Comparison of ENCODE assay signal across 1 cellular context in genomic region chr9:86754581-86754980, GRCh38.
TF ChIP-seq lines count a peak whose summit lies in the region.

No MANE protein-coding gene starts in this region.

TF ChIP-seq in GM23338, 12 proteins besides CTCF, POLR2A, EP300 and RAD21 (continued from another document):
- TF ChIP-seq, protein P1, sequence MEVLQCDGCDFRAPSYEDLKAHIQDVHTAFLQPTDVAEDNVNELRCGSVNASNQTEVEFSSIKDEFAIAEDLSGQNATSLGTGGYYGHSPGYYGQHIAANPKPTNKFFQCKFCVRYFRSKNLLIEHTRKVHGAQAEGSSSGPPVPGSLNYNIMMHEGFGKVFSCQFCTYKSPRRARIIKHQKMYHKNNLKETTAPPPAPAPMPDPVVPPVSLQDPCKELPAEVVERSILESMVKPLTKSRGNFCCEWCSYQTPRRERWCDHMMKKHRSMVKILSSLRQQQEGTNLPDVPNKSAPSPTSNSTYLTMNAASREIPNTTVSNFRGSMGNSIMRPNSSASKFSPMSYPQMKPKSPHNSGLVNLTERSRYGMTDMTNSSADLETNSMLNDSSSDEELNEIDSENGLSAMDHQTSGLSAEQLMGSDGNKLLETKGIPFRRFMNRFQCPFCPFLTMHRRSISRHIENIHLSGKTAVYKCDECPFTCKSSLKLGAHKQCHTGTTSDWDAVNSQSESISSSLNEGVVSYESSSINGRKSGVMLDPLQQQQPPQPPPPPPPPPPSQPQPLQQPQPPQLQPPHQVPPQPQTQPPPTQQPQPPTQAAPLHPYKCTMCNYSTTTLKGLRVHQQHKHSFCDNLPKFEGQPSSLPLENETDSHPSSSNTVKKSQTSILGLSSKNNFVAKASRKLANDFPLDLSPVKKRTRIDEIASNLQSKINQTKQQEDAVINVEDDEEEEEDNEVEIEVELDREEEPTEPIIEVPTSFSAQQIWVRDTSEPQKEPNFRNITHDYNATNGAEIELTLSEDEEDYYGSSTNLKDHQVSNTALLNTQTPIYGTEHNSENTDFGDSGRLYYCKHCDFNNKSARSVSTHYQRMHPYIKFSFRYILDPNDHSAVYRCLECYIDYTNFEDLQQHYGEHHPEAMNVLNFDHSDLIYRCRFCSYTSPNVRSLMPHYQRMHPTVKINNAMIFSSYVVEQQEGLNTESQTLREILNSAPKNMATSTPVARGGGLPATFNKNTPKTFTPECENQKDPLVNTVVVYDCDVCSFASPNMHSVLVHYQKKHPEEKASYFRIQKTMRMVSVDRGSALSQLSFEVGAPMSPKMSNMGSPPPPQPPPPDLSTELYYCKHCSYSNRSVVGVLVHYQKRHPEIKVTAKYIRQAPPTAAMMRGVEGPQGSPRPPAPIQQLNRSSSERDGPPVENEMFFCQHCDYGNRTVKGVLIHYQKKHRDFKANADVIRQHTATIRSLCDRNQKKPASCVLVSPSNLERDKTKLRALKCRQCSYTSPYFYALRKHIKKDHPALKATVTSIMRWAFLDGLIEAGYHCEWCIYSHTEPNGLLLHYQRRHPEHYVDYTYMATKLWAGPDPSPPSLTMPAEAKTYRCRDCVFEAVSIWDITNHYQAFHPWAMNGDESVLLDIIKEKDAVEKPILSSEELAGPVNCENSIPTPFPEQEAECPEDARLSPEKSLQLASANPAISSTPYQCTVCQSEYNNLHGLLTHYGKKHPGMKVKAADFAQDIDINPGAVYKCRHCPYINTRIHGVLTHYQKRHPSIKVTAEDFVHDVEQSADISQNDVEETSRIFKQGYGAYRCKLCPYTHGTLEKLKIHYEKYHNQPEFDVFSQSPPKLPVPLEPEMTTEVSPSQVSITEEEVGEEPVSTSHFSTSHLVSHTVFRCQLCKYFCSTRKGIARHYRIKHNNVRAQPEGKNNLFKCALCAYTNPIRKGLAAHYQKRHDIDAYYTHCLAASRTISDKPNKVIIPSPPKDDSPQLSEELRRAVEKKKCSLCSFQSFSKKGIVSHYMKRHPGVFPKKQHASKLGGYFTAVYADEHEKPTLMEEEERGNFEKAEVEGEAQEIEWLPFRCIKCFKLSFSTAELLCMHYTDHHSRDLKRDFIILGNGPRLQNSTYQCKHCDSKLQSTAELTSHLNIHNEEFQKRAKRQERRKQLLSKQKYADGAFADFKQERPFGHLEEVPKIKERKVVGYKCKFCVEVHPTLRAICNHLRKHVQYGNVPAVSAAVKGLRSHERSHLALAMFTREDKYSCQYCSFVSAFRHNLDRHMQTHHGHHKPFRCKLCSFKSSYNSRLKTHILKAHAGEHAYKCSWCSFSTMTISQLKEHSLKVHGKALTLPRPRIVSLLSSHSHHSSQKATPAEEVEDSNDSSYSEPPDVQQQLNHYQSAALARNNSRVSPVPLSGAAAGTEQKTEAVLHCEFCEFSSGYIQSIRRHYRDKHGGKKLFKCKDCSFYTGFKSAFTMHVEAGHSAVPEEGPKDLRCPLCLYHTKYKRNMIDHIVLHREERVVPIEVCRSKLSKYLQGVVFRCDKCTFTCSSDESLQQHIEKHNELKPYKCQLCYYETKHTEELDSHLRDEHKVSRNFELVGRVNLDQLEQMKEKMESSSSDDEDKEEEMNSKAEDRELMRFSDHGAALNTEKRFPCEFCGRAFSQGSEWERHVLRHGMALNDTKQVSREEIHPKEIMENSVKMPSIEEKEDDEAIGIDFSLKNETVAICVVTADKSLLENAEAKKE (CRISPR knock-in tag; IDR thresholded peaks at IDR 0.05): no peak
- no peak for TF ChIP-seq REST (IDR thresholded peaks at IDR 0.05; ENCODE audit: unreplicated experiment)
- no peak for TF ChIP-seq POLR2AphosphoS5 (IDR thresholded peaks at IDR 0.05; ENCODE audit: low read depth)
- TF ChIP-seq ZNF331 (CRISPR knock-in tag; IDR thresholded peaks at IDR 0.05; ENCODE audit: low read depth): no peak
- TF ChIP-seq STAT1 (IDR thresholded peaks at IDR 0.05; ENCODE audit: unreplicated experiment): no peak
TF ChIP-seq in GM23338: peak in this region for 0.
